ENCODE assay signal across 8 cellular contexts in genomic region chr5:6729400-6730310, GRCh38. TPM values are rescaled to one million over a fixed set of nuclear protein-coding genes. Genes with fewer than 3 reads are reported as not detected.
A peak's percentile ranks its signal among the peaks of the same experiment; 100 is the strongest.
DNase-seq lines count a peak whose midpoint lies in the region; ATAC-seq and FAIRE-seq lines count a peak whose summit lies in the region.

No MANE protein-coding gene starts in this region.

- H3K36me3 ChIP-seq in SJCRH30 = no peaks in the 10 kb centered on the region

- H3K4me1 ChIP-seq in SJCRH30 = peaks cover 4% of the 10 kb centered on the region; the same call in 1 of the 2 replicates

- peak overlapping the region; percentile 6 for H3K4me3 Mint-ChIP-seq in activated CD8-positive, alpha-beta memory T cell treated with anti-CD3 and anti-CD28 coated beads, Interleukin-2, amount 10 ng/mL, durations not matched to agents 7 days and 5 days

- H3K4me1 Mint-ChIP-seq in activated CD8-positive, alpha-beta memory T cell treated with anti-CD3 and anti-CD28 coated beads, Interleukin-2, amount 10 ng/mL, durations not matched to agents 7 days and 5 days = peaks cover 81% of the 10 kb centered on the region

- no peak for FAIRE-seq in RCC 7860 (lab: Jason Lieb, UNC)

- peak; percentile 70 for DNase-seq in activated CD8-positive, alpha-beta memory T cell treated with anti-CD3 and anti-CD28 coated beads, Interleukin-2, amount 10 ng/mL, durations not matched to agents 7 days and 5 days
- DNase-seq in activated CD8-positive, alpha-beta memory T cell treated with anti-CD3 and anti-CD28 coated beads, Interleukin-2, amount 50 U/mL, for 4 hours = no peak
- DNase-seq in SJCRH30 = peak; percentile 28 to 53
- DNase-seq in central memory CD4-positive, alpha-beta T cell = peak; percentile 46
- DNase-seq in stimulated activated naive CD4-positive, alpha-beta T cell treated with Interleukin-2 at 50 U/mL for 16 hours (lab: John Stamatoyannopoulos, UW) = peak; percentile 34
- DNase-seq in RCC 7860 (ENCODE audit: low spot score) = no peak

- H3K27ac ChIP-seq in SJCRH30 = no peak overlapping the region

- no peak overlapping the region for H3K4me3 ChIP-seq in SJCRH30

- peak; percentile 64 for ATAC-seq in activated CD8-positive, alpha-beta memory T cell treated with anti-CD3 and anti-CD28 coated beads, Interleukin-2, amount 10 ng/mL, durations not matched to agents 7 days and 5 days
- ATAC-seq in GM18520 (IDR thresholded peaks at IDR 0.05; ENCODE audit: unreplicated experiment) = no peak
- no peak for ATAC-seq in HG03520 (IDR thresholded peaks at IDR 0.05; ENCODE audit: unreplicated experiment)

- CTCF ChIA-PET in activated CD8-positive, alpha-beta memory T cell treated with anti-CD3 and anti-CD28 coated beads, Interleukin-2, amount 10 ng/mL, durations not matched to agents 7 days and 5 days (lab: Charles Lee) = interaction anchor here (1.0 to 1.3 kb wide), 4 partner anchors 15 to 98 kb away, joined by 3 to 4 read pairs (median 3); no protein-coding TSS in a partner anchor

- no peaks in the 10 kb centered on the region for H3K27me3 Mint-ChIP-seq in activated CD8-positive, alpha-beta memory T cell treated with anti-CD3 and anti-CD28 coated beads, Interleukin-2, amount 10 ng/mL, durations not matched to agents 7 days and 5 days

- H3K9me3 ChIP-seq in SJCRH30 (replicated peaks) = no peaks in the 10 kb centered on the region

- H3K9me3 Mint-ChIP-seq in activated CD8-positive, alpha-beta memory T cell treated with anti-CD3 and anti-CD28 coated beads, Interleukin-2, amount 10 ng/mL, durations not matched to agents 7 days and 5 days (ENCODE audit: low read depth) = no peaks in the 10 kb centered on the region

- peak overlapping the region; percentile 74 for H3K27ac Mint-ChIP-seq in activated CD8-positive, alpha-beta memory T cell treated with anti-CD3 and anti-CD28 coated beads, Interleukin-2, amount 10 ng/mL, durations not matched to agents 7 days and 5 days

- H3K36me3 Mint-ChIP-seq in activated CD8-positive, alpha-beta memory T cell treated with anti-CD3 and anti-CD28 coated beads, Interleukin-2, amount 10 ng/mL, durations not matched to agents 7 days and 5 days = peaks cover 14% of the 10 kb centered on the region

- no peaks in the 10 kb centered on the region for H3K27me3 ChIP-seq in SJCRH30

RNA-seq across cellular contexts. Expression of gene TENT4A, which starts 16.4 kb away (rescaled TPM):
- total RNA-seq in activated CD8-positive, alpha-beta memory T cell treated with anti-CD3 and anti-CD28 coated beads, Interleukin-2, amount 10 ng/mL, durations not matched to agents 7 days and 5 days = 10 to 100 TPM; 37.4 to 55.3 TPM
- 21.5 and 21.6 TPM in 2 replicates for total RNA-seq in SJCRH30 (2014; rRNA removed; shearing (Covaris generic))

Comparison
In these comparisons a context has a peak if more than half of its experiments do, and no peak if none do; other contexts are left out.
1. DNase-seq: peak in activated CD8-positive, alpha-beta memory T cell treated with anti-CD3 and anti-CD28 coated beads, Interleukin-2, amount 10 ng/mL, durations not matched to agents 7 days and 5 days (single experiment), SJCRH30 (2 of 2), central memory CD4-positive, alpha-beta T cell (single experiment) and stimulated activated naive CD4-positive, alpha-beta T cell treated with Interleukin-2 at 50 U/mL for 16 hours (single experiment); none in activated CD8-positive, alpha-beta memory T cell treated with anti-CD3 and anti-CD28 coated beads, Interleukin-2, amount 50 U/mL, for 4 hours (single experiment) and RCC 7860 (single experiment).